ENCODE assay signal across 13 cellular contexts in the genomic region with DNA sequence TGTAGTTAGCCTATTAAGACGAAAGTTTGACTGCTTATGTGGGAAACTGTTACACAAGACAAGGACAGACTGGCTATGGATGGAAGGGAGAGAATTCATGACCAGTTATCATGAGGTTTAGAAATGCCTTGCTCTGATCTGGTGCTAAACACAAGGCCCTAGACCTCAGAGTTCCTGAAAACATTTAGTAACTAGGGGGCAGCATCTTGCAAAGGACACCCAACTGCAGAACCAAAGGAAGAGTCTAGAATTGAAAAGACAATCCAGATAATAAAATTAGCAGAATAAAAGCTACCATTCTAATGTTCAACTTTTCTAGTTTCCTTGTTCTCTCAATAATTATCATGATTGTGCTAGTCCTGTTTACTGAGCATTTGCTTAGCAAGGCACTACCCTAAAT.
DNase-seq lines count a peak whose midpoint lies in the region; ATAC-seq and TF ChIP-seq lines count a peak whose summit lies in the region.
"Had no signal": no experiment of that assay in that cellular context is flagged by ENCODE, and none has a peak within 500 bp of the region (broad histone marks: within the 10 kb centered on the region; RNA-seq: fewer than 3 reads in every experiment).

No MANE protein-coding gene starts in this region.

- H3K4me3 Mint-ChIP-seq in GM23338 (no peak overlapping the region), glutamatergic neuron (ENCODE audit: unreplicated experiment) (no peak overlapping the region), immature natural killer cell (no peak overlapping the region)
- H3K4me3 Mint-ChIP-seq: CD14-positive monocyte had no signal

- H3F3A ChIP-seq in GM23338 (replicated peaks; ENCODE audit: low read depth) = no peaks in the 10 kb centered on the region

- TF ChIP-seq CTCF in 22Rv1 (IDR thresholded peaks at IDR 0.05) (0 out of 2 replicates have a peak, but pooled peaks have one; percentile 8), GM23338 (conservative IDR thresholded peaks at IDR 0.05; ENCODE audit: low read depth in 2 of 2) (peak; percentile 41 to 59), glutamatergic neuron (IDR thresholded peaks at IDR 0.05; ENCODE audit: partially characterized antibody, unreplicated experiment) (no peak)

- in situ Hi-C loops in SK-MEL-5 (cut with HindIII; ENCODE audit: low pct_unique_long_range_greater_than_20kb, low sequenced_read_pairs) = no loop called here

- H4K20me1 ChIP-seq in GM23338 (replicated peaks; ENCODE audit: insufficient read depth) = no peaks in the 10 kb centered on the region

- H3K4me3 ChIP-seq in GM23338 = no peak overlapping the region

- no peaks in the 10 kb centered on the region for H3K4me1 ChIP-seq in GM23338 (ENCODE audit: insufficient read depth)

- H2AFZ ChIP-seq in GM23338 = no peak overlapping the region

- H3K4me1 Mint-ChIP-seq in GM23338 = peaks cover 6% of the 10 kb centered on the region; the same call in 2 of the 3 replicates
- peaks cover 5% of the 10 kb centered on the region for H3K4me1 Mint-ChIP-seq in glutamatergic neuron (ENCODE audit: low read depth, unreplicated experiment)
- H3K4me1 Mint-ChIP-seq in immature natural killer cell = peaks cover 0 to 5% of the 10 kb centered on the region in 2 donors
- H3K4me1 Mint-ChIP-seq: CD14-positive monocyte had no signal

- H3K36me3 Mint-ChIP-seq in GM23338 (ENCODE audit: low read depth) (no peaks in the 10 kb centered on the region), glutamatergic neuron (ENCODE audit: unreplicated experiment) (no peaks in the 10 kb centered on the region), immature natural killer cell (peaks cover 8 to 41% (median 24%) of the 10 kb centered on the region in 3 donors)
- H3K36me3 Mint-ChIP-seq: CD14-positive monocyte had no signal

- H3K4me2 ChIP-seq in GM23338 = no peak overlapping the region

- H3K27me3 ChIP-seq in GM23338 (ENCODE audit: insufficient read depth) = no peaks in the 10 kb centered on the region

- no peaks in the 10 kb centered on the region for H3K79me2 ChIP-seq in GM23338 (replicated peaks; ENCODE audit: insufficient read depth)

- ATAC-seq in GM23338 = peak; percentile 39; the same call in 1 of the 3 replicates

- H3K9me3 Mint-ChIP-seq in GM23338 (no peaks in the 10 kb centered on the region), glutamatergic neuron (ENCODE audit: unreplicated experiment) (no peaks in the 10 kb centered on the region), immature natural killer cell (no peaks in the 10 kb centered on the region)
- H3K9me3 Mint-ChIP-seq: CD14-positive monocyte had no signal

- DNase-seq in GM23338 (ENCODE audit: low spot score) = peak; percentile 37
- DNase-seq in SK-MEL-5 (ENCODE audit: low read depth, low spot score) = peak; percentile 35
- no peak for DNase-seq in glutamatergic neuron
- DNase-seq in immature natural killer cell = no peak
- no peak for DNase-seq in DMS53 (lab: John Stamatoyannopoulos, UW)
- no peak for DNase-seq in glomerular visceral epithelial cell (ENCODE audit: extremely low spot score)
- DNase-seq: IMR-90, NCI-H1436 treated with DMSO at 0.1 percent for 48 hours, NCI-H2029 treated with DMSO at 0.1 percent for 48 hours, NCI-H2171 treated with DMSO at 0.1 percent for 48 hours, SW 1271 had no signal

- no peak overlapping the region for H3K27ac Mint-ChIP-seq in GM23338
- peak overlapping the region; percentile 73 for H3K27ac Mint-ChIP-seq in glutamatergic neuron (ENCODE audit: unreplicated experiment)
- H3K27ac Mint-ChIP-seq in immature natural killer cell = no peak overlapping the region
- H3K27ac Mint-ChIP-seq: CD14-positive monocyte had no signal

- no peaks in the 10 kb centered on the region; the same call in 1 of the 2 replicates for H3K9me2 ChIP-seq in GM23338 (ENCODE audit: insufficient read depth)

- H3K27ac ChIP-seq in 22Rv1 = no peak overlapping the region
- no peak overlapping the region for H3K27ac ChIP-seq in GM23338 (ENCODE audit: low read depth)

- no peaks in the 10 kb centered on the region for H3K27me3 Mint-ChIP-seq in GM23338 (ENCODE audit: insufficient read depth, low read depth, poor library complexity)
- H3K27me3 Mint-ChIP-seq in glutamatergic neuron (ENCODE audit: unreplicated experiment) = no peaks in the 10 kb centered on the region
- H3K27me3 Mint-ChIP-seq in immature natural killer cell (ENCODE audit: low read depth in 3 of 3) = peaks cover 0 to 6% (median 2%) of the 10 kb centered on the region in 3 donors

- no peaks in the 10 kb centered on the region for H3K36me3 ChIP-seq in GM23338 (ENCODE audit: insufficient read depth)

TF ChIP-seq in GM23338, 12 proteins besides CTCF, POLR2A, EP300 and RAD21:
- TF ChIP-seq, protein P1, sequence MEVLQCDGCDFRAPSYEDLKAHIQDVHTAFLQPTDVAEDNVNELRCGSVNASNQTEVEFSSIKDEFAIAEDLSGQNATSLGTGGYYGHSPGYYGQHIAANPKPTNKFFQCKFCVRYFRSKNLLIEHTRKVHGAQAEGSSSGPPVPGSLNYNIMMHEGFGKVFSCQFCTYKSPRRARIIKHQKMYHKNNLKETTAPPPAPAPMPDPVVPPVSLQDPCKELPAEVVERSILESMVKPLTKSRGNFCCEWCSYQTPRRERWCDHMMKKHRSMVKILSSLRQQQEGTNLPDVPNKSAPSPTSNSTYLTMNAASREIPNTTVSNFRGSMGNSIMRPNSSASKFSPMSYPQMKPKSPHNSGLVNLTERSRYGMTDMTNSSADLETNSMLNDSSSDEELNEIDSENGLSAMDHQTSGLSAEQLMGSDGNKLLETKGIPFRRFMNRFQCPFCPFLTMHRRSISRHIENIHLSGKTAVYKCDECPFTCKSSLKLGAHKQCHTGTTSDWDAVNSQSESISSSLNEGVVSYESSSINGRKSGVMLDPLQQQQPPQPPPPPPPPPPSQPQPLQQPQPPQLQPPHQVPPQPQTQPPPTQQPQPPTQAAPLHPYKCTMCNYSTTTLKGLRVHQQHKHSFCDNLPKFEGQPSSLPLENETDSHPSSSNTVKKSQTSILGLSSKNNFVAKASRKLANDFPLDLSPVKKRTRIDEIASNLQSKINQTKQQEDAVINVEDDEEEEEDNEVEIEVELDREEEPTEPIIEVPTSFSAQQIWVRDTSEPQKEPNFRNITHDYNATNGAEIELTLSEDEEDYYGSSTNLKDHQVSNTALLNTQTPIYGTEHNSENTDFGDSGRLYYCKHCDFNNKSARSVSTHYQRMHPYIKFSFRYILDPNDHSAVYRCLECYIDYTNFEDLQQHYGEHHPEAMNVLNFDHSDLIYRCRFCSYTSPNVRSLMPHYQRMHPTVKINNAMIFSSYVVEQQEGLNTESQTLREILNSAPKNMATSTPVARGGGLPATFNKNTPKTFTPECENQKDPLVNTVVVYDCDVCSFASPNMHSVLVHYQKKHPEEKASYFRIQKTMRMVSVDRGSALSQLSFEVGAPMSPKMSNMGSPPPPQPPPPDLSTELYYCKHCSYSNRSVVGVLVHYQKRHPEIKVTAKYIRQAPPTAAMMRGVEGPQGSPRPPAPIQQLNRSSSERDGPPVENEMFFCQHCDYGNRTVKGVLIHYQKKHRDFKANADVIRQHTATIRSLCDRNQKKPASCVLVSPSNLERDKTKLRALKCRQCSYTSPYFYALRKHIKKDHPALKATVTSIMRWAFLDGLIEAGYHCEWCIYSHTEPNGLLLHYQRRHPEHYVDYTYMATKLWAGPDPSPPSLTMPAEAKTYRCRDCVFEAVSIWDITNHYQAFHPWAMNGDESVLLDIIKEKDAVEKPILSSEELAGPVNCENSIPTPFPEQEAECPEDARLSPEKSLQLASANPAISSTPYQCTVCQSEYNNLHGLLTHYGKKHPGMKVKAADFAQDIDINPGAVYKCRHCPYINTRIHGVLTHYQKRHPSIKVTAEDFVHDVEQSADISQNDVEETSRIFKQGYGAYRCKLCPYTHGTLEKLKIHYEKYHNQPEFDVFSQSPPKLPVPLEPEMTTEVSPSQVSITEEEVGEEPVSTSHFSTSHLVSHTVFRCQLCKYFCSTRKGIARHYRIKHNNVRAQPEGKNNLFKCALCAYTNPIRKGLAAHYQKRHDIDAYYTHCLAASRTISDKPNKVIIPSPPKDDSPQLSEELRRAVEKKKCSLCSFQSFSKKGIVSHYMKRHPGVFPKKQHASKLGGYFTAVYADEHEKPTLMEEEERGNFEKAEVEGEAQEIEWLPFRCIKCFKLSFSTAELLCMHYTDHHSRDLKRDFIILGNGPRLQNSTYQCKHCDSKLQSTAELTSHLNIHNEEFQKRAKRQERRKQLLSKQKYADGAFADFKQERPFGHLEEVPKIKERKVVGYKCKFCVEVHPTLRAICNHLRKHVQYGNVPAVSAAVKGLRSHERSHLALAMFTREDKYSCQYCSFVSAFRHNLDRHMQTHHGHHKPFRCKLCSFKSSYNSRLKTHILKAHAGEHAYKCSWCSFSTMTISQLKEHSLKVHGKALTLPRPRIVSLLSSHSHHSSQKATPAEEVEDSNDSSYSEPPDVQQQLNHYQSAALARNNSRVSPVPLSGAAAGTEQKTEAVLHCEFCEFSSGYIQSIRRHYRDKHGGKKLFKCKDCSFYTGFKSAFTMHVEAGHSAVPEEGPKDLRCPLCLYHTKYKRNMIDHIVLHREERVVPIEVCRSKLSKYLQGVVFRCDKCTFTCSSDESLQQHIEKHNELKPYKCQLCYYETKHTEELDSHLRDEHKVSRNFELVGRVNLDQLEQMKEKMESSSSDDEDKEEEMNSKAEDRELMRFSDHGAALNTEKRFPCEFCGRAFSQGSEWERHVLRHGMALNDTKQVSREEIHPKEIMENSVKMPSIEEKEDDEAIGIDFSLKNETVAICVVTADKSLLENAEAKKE (CRISPR knock-in tag; IDR thresholded peaks at IDR 0.05) = no peak
- TF ChIP-seq CREB1 (CRISPR knock-in tag; IDR thresholded peaks at IDR 0.05; ENCODE audit: low read depth) (no peak), NANOG (IDR thresholded peaks at IDR 0.05; ENCODE audit: borderline replicate concordance) (no peak)

Comparison
In these comparisons a context has a peak if more than half of its experiments do, and no peak if none do; other contexts are left out.
1. DNase-seq: peak in GM23338 (single experiment) and SK-MEL-5 (single experiment); none in glutamatergic neuron (single experiment), immature natural killer cell (0 of 3), DMS53 (single experiment) and glomerular visceral epithelial cell (single experiment).